ENCODE assay signal across 1 cellular context in the genomic region with DNA sequence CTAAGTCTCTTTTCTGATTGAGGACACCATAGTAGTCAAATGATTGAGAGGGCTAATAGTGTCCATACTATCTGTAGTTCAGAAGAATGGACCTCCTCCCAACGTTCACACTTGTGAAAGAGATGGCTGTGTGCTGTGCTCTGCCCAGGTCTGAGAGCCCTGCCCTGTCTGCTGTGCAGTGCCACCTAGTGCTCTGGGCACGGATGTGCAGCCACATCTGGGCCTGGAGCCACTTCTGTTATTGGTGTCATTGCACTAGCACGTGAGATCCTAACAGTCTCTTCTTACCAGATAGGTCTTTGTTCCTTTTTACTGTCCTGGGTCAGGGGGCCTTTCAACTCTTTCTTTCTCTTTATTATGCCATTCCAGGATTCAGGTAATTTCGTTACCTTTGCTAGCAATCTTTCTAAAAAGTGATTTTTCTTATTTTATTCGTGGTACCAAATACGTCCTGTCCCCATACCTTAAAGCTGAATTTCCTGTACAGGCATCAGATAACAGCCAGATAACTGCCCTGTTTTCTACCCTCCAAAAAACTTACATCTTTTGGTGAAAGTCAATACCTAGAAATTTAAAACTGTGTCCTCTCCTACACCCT.
TF ChIP-seq lines count a peak whose summit lies in the region.

No MANE protein-coding gene starts in this region.

TF ChIP-seq in GM12878, 131 proteins besides CTCF, POLR2A, EP300 and RAD21 (continued from another document):
- TF ChIP-seq BACH1 (IDR thresholded peaks at IDR 0.05; ENCODE audit: borderline replicate concordance) (0 out of 2 replicates have a peak, but pooled peaks have one; percentile 52), ZSCAN29 (IDR thresholded peaks at IDR 0.05) (no peak), MXI1 (IDR thresholded peaks at IDR 0.05; ENCODE audit: low read depth, low read length) (no peak), IKZF1 (conservative IDR thresholded peaks at IDR 0.05) (peak; percentile 28; the same call in 1 of the 2 replicates), YY1 (IDR thresholded peaks at IDR 0.05; ENCODE audit: low read depth, low read length) (peak; percentile 81), SIN3A (IDR thresholded peaks at IDR 0.05; ENCODE audit: low read depth, low read length) (0 out of 2 replicates have a peak, but pooled peaks have one; percentile 53), SMARCA5 (IDR thresholded peaks at IDR 0.05) (peak; percentile 91), CHD4 (IDR thresholded peaks at IDR 0.05) (no peak), NR2F1 (conservative IDR thresholded peaks at IDR 0.05) (no peak), HCFC1 (IDR thresholded peaks at IDR 0.05; ENCODE audit: low read length) (peak; percentile 26; the same call in 1 of the 2 replicates), LARP7 (IDR thresholded peaks at IDR 0.05) (peak; percentile 51; the same call in 1 of the 2 replicates), IRF4 (IDR thresholded peaks at IDR 0.05; ENCODE audit: low read depth, low read length) (peak; percentile 59; the same call in 1 of the 2 replicates), ZNF207 (IDR thresholded peaks at IDR 0.05; ENCODE audit: borderline replicate concordance) (peak; percentile 84), HDGF (IDR thresholded peaks at IDR 0.05) (peak; percentile 65; the same call in 1 of the 2 replicates), BHLHE40 (IDR thresholded peaks at IDR 0.05; ENCODE audit: borderline replicate concordance in 1 of 2, low read depth in 2 of 2, low read length in 1 of 2) (peak; percentile 96), JUND (IDR thresholded peaks at IDR 0.05; ENCODE audit: low read depth, low read length) (no peak), POU2F2 (IDR thresholded peaks at IDR 0.05; ENCODE audit: borderline replicate concordance, low read depth, low read length) (0 out of 3 replicates have a peak, but pooled peaks have one; percentile 44), ZZZ3 (IDR thresholded peaks at IDR 0.05; ENCODE audit: control insufficient read depth, insufficient read length, low read depth) (no peak), RELA (IDR thresholded peaks at IDR 0.05; ENCODE audit: borderline replicate concordance, partially characterized antibody) (peak; percentile 66), CBFB (IDR thresholded peaks at IDR 0.05; ENCODE audit: low read depth) (no peak), RAD51 (IDR thresholded peaks at IDR 0.05) (peak; percentile 38; the same call in 1 of the 2 replicates), EED (IDR thresholded peaks at IDR 0.05; ENCODE audit: low read depth) (no peak), SUZ12 (IDR thresholded peaks at IDR 0.05; ENCODE audit: unreplicated experiment) (no peak), NBN (IDR thresholded peaks at IDR 0.05) (peak; percentile 53; the same call in 1 of the 2 replicates), ZNF24 (IDR thresholded peaks at IDR 0.05) (no peak), CHD2 (IDR thresholded peaks at IDR 0.05; ENCODE audit: borderline replicate concordance, low read depth, low read length) (no peak), RFX5 (IDR thresholded peaks at IDR 0.05; ENCODE audit: low read depth, low read length) (no peak)
- TF ChIP-seq, protein P1, sequence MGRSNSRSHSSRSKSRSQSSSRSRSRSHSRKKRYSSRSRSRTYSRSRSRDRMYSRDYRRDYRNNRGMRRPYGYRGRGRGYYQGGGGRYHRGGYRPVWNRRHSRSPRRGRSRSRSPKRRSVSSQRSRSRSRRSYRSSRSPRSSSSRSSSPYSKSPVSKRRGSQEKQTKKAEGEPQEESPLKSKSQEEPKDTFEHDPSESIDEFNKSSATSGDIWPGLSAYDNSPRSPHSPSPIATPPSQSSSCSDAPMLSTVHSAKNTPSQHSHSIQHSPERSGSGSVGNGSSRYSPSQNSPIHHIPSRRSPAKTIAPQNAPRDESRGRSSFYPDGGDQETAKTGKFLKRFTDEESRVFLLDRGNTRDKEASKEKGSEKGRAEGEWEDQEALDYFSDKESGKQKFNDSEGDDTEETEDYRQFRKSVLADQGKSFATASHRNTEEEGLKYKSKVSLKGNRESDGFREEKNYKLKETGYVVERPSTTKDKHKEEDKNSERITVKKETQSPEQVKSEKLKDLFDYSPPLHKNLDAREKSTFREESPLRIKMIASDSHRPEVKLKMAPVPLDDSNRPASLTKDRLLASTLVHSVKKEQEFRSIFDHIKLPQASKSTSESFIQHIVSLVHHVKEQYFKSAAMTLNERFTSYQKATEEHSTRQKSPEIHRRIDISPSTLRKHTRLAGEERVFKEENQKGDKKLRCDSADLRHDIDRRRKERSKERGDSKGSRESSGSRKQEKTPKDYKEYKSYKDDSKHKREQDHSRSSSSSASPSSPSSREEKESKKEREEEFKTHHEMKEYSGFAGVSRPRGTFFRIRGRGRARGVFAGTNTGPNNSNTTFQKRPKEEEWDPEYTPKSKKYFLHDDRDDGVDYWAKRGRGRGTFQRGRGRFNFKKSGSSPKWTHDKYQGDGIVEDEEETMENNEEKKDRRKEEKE (IDR thresholded peaks at IDR 0.05), result no peak
- TF ChIP-seq, protein P2, sequence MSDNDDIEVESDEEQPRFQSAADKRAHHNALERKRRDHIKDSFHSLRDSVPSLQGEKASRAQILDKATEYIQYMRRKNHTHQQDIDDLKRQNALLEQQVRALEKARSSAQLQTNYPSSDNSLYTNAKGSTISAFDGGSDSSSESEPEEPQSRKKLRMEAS (IDR thresholded peaks at IDR 0.05; ENCODE audit: low read depth, low read length), result no peak
- TF ChIP-seq, protein P3, sequence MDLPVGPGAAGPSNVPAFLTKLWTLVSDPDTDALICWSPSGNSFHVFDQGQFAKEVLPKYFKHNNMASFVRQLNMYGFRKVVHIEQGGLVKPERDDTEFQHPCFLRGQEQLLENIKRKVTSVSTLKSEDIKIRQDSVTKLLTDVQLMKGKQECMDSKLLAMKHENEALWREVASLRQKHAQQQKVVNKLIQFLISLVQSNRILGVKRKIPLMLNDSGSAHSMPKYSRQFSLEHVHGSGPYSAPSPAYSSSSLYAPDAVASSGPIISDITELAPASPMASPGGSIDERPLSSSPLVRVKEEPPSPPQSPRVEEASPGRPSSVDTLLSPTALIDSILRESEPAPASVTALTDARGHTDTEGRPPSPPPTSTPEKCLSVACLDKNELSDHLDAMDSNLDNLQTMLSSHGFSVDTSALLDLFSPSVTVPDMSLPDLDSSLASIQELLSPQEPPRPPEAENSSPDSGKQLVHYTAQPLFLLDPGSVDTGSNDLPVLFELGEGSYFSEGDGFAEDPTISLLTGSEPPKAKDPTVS (IDR thresholded peaks at IDR 0.05; ENCODE audit: low read depth, low read length), result no peak
